ENCODE assay signal across 19 cellular contexts in the genomic region with DNA sequence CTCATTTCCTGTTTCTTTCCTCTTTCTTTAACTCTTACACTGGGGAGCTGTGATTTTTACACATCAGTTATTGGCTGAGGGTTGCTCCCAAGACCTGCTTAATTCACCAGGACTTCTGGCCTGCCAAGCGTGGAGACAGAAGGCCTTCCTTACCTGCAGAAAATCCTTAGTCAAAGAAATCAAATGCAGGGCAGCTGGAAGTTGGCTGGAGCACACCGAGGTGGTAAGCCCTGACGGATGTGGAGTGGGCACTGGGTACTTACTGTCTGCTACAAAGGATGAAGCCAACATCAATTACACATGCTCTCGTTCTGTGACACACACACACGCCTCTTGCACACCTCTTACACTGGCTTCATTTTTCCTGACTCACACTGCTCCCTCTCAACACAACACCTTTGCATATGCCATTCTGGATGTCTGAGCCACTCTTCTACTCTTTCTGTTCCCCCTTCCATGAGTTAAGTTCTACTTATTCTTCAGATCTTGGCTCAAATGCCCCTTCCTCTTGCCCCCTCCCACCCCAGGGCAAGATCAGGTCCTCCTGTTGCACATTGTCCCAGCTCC.
DNase-seq lines count a peak whose midpoint lies in the region; ATAC-seq, FAIRE-seq and TF ChIP-seq lines count a peak whose summit lies in the region.
"Had no signal": no experiment of that assay in that cellular context is flagged by ENCODE, and none has a peak within 500 bp of the region (broad histone marks: within the 10 kb centered on the region; RNA-seq: fewer than 3 reads in every experiment).

No MANE protein-coding gene starts in this region.

- POLR2A ChIA-PET in HepG2 (lab: Yijun Ruan, JAX), result no interaction called here

- H3K9me3 ChIP-seq in HepG2 (ENCODE audit: low read length) (no peaks in the 10 kb centered on the region), right lobe of liver (no peaks in the 10 kb centered on the region), RWPE2 (ENCODE audit: severe bottlenecking) (peaks cover 11% of the 10 kb centered on the region)

- TF ChIP-seq EP300 in HepG2 (IDR thresholded peaks at IDR 0.05; ENCODE audit: low read depth in 2 of 2, low read length in 2 of 2) (no peak), HepG2 (CRISPR knock-in tag; IDR thresholded peaks at IDR 0.05; ENCODE audit: borderline replicate concordance) (no peak)

- H3K36me3 ChIP-seq in HepG2 (replicated peaks in 1 of 2; ENCODE audit: control insufficient read depth in 1 of 2, insufficient read depth in 2 of 2, low read length in 2 of 2), result no peaks in the 10 kb centered on the region
- no peaks in the 10 kb centered on the region for H3K36me3 ChIP-seq in right lobe of liver
- H3K36me3 ChIP-seq in RWPE2 (ENCODE audit: low read depth), result no peaks in the 10 kb centered on the region

- DNase-seq in HepG2 (ENCODE audit: low spot score) (no peak), right lobe of liver (no peak), RWPE2 (ENCODE audit: low spot score) (peak; percentile 56), islet precursor cell (peak; percentile 16)
- DNase-seq: COR-L47, DMS153, DMS79 treated with DMSO at 0.1 percent for 48 hours, EL, H7 had no signal

- no peak overlapping the region for H3K4me2 ChIP-seq in HepG2 (ENCODE audit: low read depth, low read length)

- TF ChIP-seq POLR2A in HepG2 (IDR thresholded peaks at IDR 0.05; ENCODE audit: insufficient read depth in 1 of 2, low read depth in 2 of 2, low read length in 2 of 2), result no peak
- TF ChIP-seq POLR2A in right lobe of liver (IDR thresholded peaks at IDR 0.05), result no peak

- H3K4me1 ChIP-seq in HepG2 (ENCODE audit: insufficient read depth, low read length), result no peaks in the 10 kb centered on the region
- H3K4me1 ChIP-seq in right lobe of liver, result no peaks in the 10 kb centered on the region
- peaks cover 3% of the 10 kb centered on the region for H3K4me1 ChIP-seq in RWPE2 (ENCODE audit: insufficient read depth, poor library complexity, severe bottlenecking)

- in situ Hi-C loops in HepG2 (cut with HindIII; ENCODE audit: extremely low pct_ligation_motif_present, low pct_unique_long_range_greater_than_20kb), result no loop called here

- H3K4me3 ChIP-seq in HepG2 (replicated peaks in 1 of 3; ENCODE audit: insufficient read depth in 1 of 3, low read depth in 2 of 3, low read length in 3 of 3), result no peak overlapping the region
- H3K4me3 ChIP-seq in right lobe of liver, result no peak overlapping the region
- no peak overlapping the region for H3K4me3 ChIP-seq in RWPE2 (ENCODE audit: severe bottlenecking)

- no peaks in the 10 kb centered on the region for H3K27me3 ChIP-seq in HepG2 (ENCODE audit: control insufficient read depth in 1 of 2, insufficient read depth in 2 of 2, low read length in 2 of 2)
- no peaks in the 10 kb centered on the region for H3K27me3 ChIP-seq in right lobe of liver
- H3K27me3 ChIP-seq in RWPE2 (ENCODE audit: insufficient read depth, poor library complexity, severe bottlenecking), result peaks cover 8% of the 10 kb centered on the region

- FAIRE-seq in HepG2 (lab: Jason Lieb, UNC), result no peak
- FAIRE-seq: A204.1, D721Med, G401.6, GM12891, GM19239, HTR-8/SVneo had no signal

- H3K9ac ChIP-seq in HepG2 (ENCODE audit: insufficient read depth, low read depth, low read length), result no peak overlapping the region

- intact Hi-C loops in HepG2 (cut with micrococcal nuclease; ENCODE audit: unreplicated experiment), result no loop called here
- intact Hi-C loops in right lobe of liver (cut with DNase I), result no loop called here

- TF ChIP-seq CTCF in HepG2 (CRISPR knock-in tag; IDR thresholded peaks at IDR 0.05) (no peak), right lobe of liver (IDR thresholded peaks at IDR 0.05) (no peak), RWPE2 (IDR thresholded peaks at IDR 0.05; ENCODE audit: poor library complexity, severe bottlenecking) (no peak)

- WGBS in HepG2 (ENCODE audit: low lambda C conversion rate), result 74% methylated on average over 5 of the region's 5 CpGs
- 93% methylated on average over 2 of the region's 5 CpGs for WGBS in right lobe of liver (ENCODE audit: insufficient coverage, low coverage, low lambda C conversion rate, missing lambda C conversion rate)

- CTCF ChIA-PET in HepG2 (lab: Yijun Ruan, JAX; ENCODE audit: low intra/inter-chr PET ratio, low total read pairs), result no interaction called here

- H3K27ac ChIP-seq in HepG2 (ENCODE audit: extremely low read length, insufficient read depth, low read length) (no peak overlapping the region), right lobe of liver (no peak overlapping the region), RWPE2 (ENCODE audit: poor library complexity, severe bottlenecking) (no peak overlapping the region)

- H4K20me1 ChIP-seq in HepG2 (ENCODE audit: insufficient read depth, low read length), result no peaks in the 10 kb centered on the region

- no peak overlapping the region for H2AFZ ChIP-seq in HepG2 (ENCODE audit: low read length)

- no peaks in the 10 kb centered on the region for H3K79me2 ChIP-seq in HepG2 (ENCODE audit: insufficient read depth, low read length)

- no TSS peak for BruUV-seq in HepG2 (replicated peaks; lab: Mats Ljungman, UMichigan)

- ATAC-seq in HepG2 (no peak), right lobe of liver (no peak), RWPE2 (ENCODE audit: low read depth) (no peak), HG03457 (IDR thresholded peaks at IDR 0.05; ENCODE audit: unreplicated experiment) (no peak), HG02970 (IDR thresholded peaks at IDR 0.05; ENCODE audit: low FRiP score, unreplicated experiment) (no peak), HG02763 (IDR thresholded peaks at IDR 0.05; ENCODE audit: unreplicated experiment) (no peak)
- ATAC-seq: CD8-positive, alpha-beta T cell had no signal

- no peak for TF ChIP-seq RAD21 in HepG2 (CRISPR knock-in tag; IDR thresholded peaks at IDR 0.05)

TF ChIP-seq in HepG2, 621 proteins besides CTCF, POLR2A, EP300 and RAD21:
- no peak for TF ChIP-seq FOXA3 (CRISPR knock-in tag; IDR thresholded peaks at IDR 0.05)
- TF ChIP-seq ZNF282 (IDR thresholded peaks at IDR 0.05; ENCODE audit: partially characterized antibody), result peak; percentile 75

Comparison
In these comparisons a context has a peak if more than half of its experiments do, and no peak if none do; other contexts are left out.
1. DNase-seq: peak in RWPE2 (single experiment) and islet precursor cell (single experiment); none in HepG2 (single experiment) and right lobe of liver (0 of 3).